Comparison of ENCODE assay signal across 26 cellular contexts in genomic region chr12:66929121-66929520, GRCh38.
A peak's percentile ranks its signal among the peaks of the same experiment; 100 is the strongest.
DNase-seq lines count a peak whose midpoint lies in the region; ATAC-seq and TF ChIP-seq lines count a peak whose summit lies in the region.
"Had no signal": no experiment of that assay in that cellular context is flagged by ENCODE, and none has a peak within 500 bp of the region (broad histone marks: within the 10 kb centered on the region; RNA-seq: fewer than 3 reads in every experiment).

No MANE protein-coding gene starts in this region.

- H3K4me2 ChIP-seq in mesendoderm (ENCODE audit: low read length): no peak overlapping the region

- H3K79me2 ChIP-seq in mesendoderm (ENCODE audit: control insufficient read depth, insufficient read depth, low read length): no peaks in the 10 kb centered on the region

- POLR2A ChIA-PET in activated CD8-positive, alpha-beta T cell treated with anti-CD3 and anti-CD28 coated beads, Interleukin-2, amount 10 ng/mL, durations not matched to agents 7 days and 5 days (lab: Charles Lee): no interaction called here

- peak; percentile 62 for DNase-seq in stimulated activated CD4-positive, alpha-beta T cell treated with anti-CD3 and anti-CD28 coated beads, Interleukin-1b, Interleukin-23, amount 100 ng/mL, for 48 hours
- no peak for DNase-seq in stimulated activated CD4-positive, alpha-beta T cell treated with anti-CD3 and anti-CD28 coated beads, Interleukin-12 subunit alpha, Interleukin-12 subunit beta, amount 100 ng/mL, for 4 hours
- peak; percentile 25 for DNase-seq in activated CD8-positive, alpha-beta T cell treated with anti-CD3 and anti-CD28 coated beads, Interleukin-2, amount 10 ng/mL, durations not matched to agents 7 days and 5 days
- DNase-seq in mesendoderm (no peak), SIG-M5 (lab: John Stamatoyannopoulos, UW) (no peak), LoVo (ENCODE audit: low spot score) (no peak), GM10266 (ENCODE audit: extremely low spot score) (no peak)
- DNase-seq: activated effector memory CD4-positive, alpha-beta T cell treated with Interleukin-2 at 50 U/mL for 16 hours; aorta; caudate nucleus; CD4-positive, CD25-positive, alpha-beta regulatory T cell; dermis blood vessel endothelial cell; DMS153; HCEC 1CT; mesenchymal stem cell; MM.1S; NCI-H1417 treated with DMSO at 0.1 percent for 48 hours; NCI-H510A treated with DMSO at 0.1 percent for 48 hours; pancreas; spleen had no signal

- no peak overlapping the region for H4K8ac ChIP-seq in mesendoderm (ENCODE audit: low read depth, low read length)

- no peak overlapping the region for H3K27ac Mint-ChIP-seq in activated CD8-positive, alpha-beta T cell treated with anti-CD3 and anti-CD28 coated beads, Interleukin-2, amount 10 ng/mL, durations not matched to agents 7 days and 5 days
- H3K27ac Mint-ChIP-seq: CD4-positive, CD25-positive, alpha-beta regulatory T cell; nephron; T-helper 2 cell treated with Interferon-gamma antibody and Interleukin-4, amounts not matched to agents 5 μg/mL and 100 μg/mL, for 36 hours had no signal

- H3K4me3 ChIP-seq in mesendoderm (ENCODE audit: low read length): no peak overlapping the region
- H3K4me3 ChIP-seq: K562, pancreas, right atrium auricular region, spleen, thoracic aorta had no signal

- H3K4ac ChIP-seq in mesendoderm (ENCODE audit: low read depth, low read length): no peak overlapping the region

- no peak overlapping the region for H2BK120ac ChIP-seq in mesendoderm (ENCODE audit: low read depth, low read length)

- H3K36me3 ChIP-seq in mesendoderm (ENCODE audit: control insufficient read depth, insufficient read depth, low read length): no peaks in the 10 kb centered on the region
- H3K36me3 ChIP-seq: pancreas, right atrium auricular region, spleen, thoracic aorta had no signal

- H3K4me1 ChIP-seq in mesendoderm (ENCODE audit: control insufficient read depth, low read depth, low read length): no peaks in the 10 kb centered on the region
- H3K4me1 ChIP-seq: pancreas, right atrium auricular region, spleen had no signal

- no peak overlapping the region for H4K5ac ChIP-seq in mesendoderm (ENCODE audit: low read length)

- H3K27me3 ChIP-seq in mesendoderm (ENCODE audit: insufficient read depth, low read length, poor library complexity): no peaks in the 10 kb centered on the region
- H3K27me3 ChIP-seq: pancreas, right atrium auricular region, spleen had no signal

- no peak overlapping the region for H3K4me3 Mint-ChIP-seq in activated CD8-positive, alpha-beta T cell treated with anti-CD3 and anti-CD28 coated beads, Interleukin-2, amount 10 ng/mL, durations not matched to agents 7 days and 5 days
- H3K4me3 Mint-ChIP-seq: CD4-positive, CD25-positive, alpha-beta regulatory T cell; nephron; T-helper 2 cell treated with Interferon-gamma antibody and Interleukin-4, amounts not matched to agents 5 μg/mL and 100 μg/mL, for 36 hours had no signal

- no peak overlapping the region for H3K18ac ChIP-seq in mesendoderm (ENCODE audit: low read length)

- no peak overlapping the region for H3K27ac ChIP-seq in mesendoderm (ENCODE audit: low read depth, low read length)
- H3K27ac ChIP-seq: pancreas, right atrium auricular region, spleen, thoracic aorta, VCaP had no signal

- H3K36me3 Mint-ChIP-seq in activated CD8-positive, alpha-beta T cell treated with anti-CD3 and anti-CD28 coated beads, Interleukin-2, amount 10 ng/mL, durations not matched to agents 7 days and 5 days (ENCODE audit: low read depth): no peaks in the 10 kb centered on the region
- H3K36me3 Mint-ChIP-seq: CD4-positive, CD25-positive, alpha-beta regulatory T cell had no signal

- no peak overlapping the region for H3K9ac ChIP-seq in mesendoderm (ENCODE audit: low read length)

- H3K27me3 Mint-ChIP-seq in activated CD8-positive, alpha-beta T cell treated with anti-CD3 and anti-CD28 coated beads, Interleukin-2, amount 10 ng/mL, durations not matched to agents 7 days and 5 days (ENCODE audit: low read depth): peaks cover 22% of the 10 kb centered on the region
- H3K27me3 Mint-ChIP-seq: CD4-positive, CD25-positive, alpha-beta regulatory T cell had no signal

- no peak for TF ChIP-seq CTCF in GM10266 (IDR thresholded peaks at IDR 0.05; ENCODE audit: control insufficient read depth, insufficient read depth, low read depth, missing control alignments)

- ATAC-seq in activated CD8-positive, alpha-beta T cell treated with anti-CD3 and anti-CD28 coated beads, Interleukin-2, amount 10 ng/mL, durations not matched to agents 7 days and 5 days: peak; percentile 79
- ATAC-seq: K562, pancreas had no signal

- no peak overlapping the region for H3K23ac ChIP-seq in mesendoderm (ENCODE audit: low read length)

- CTCF ChIA-PET in activated CD8-positive, alpha-beta T cell treated with anti-CD3 and anti-CD28 coated beads, Interleukin-2, amount 10 ng/mL, durations not matched to agents 7 days and 5 days (lab: Charles Lee): no interaction called here

- H3K56ac ChIP-seq in mesendoderm (ENCODE audit: low read length): peak overlapping the region; percentile 7

- H3K4me1 Mint-ChIP-seq in activated CD8-positive, alpha-beta T cell treated with anti-CD3 and anti-CD28 coated beads, Interleukin-2, amount 10 ng/mL, durations not matched to agents 7 days and 5 days (ENCODE audit: low read depth): peaks cover 13% of the 10 kb centered on the region
- H3K4me1 Mint-ChIP-seq: nephron had no signal

- H2BK15ac ChIP-seq in mesendoderm (replicated peaks; ENCODE audit: low read depth): no peak overlapping the region

- H2AK5ac ChIP-seq in mesendoderm (ENCODE audit: low read length): no peak overlapping the region

- H2BK5ac ChIP-seq in mesendoderm (ENCODE audit: low read length): no peak overlapping the region

- H3K79me1 ChIP-seq in mesendoderm (ENCODE audit: low read length): no peaks in the 10 kb centered on the region

- no peaks in the 10 kb centered on the region for H3K9me3 Mint-ChIP-seq in activated CD8-positive, alpha-beta T cell treated with anti-CD3 and anti-CD28 coated beads, Interleukin-2, amount 10 ng/mL, durations not matched to agents 7 days and 5 days (ENCODE audit: insufficient read depth)
- H3K9me3 Mint-ChIP-seq: nephron; T-helper 2 cell treated with Interferon-gamma antibody and Interleukin-4, amounts not matched to agents 5 μg/mL and 100 μg/mL, for 36 hours had no signal

Comparison
In these comparisons a context has a peak if more than half of its experiments do, and no peak if none do; other contexts are left out.
1. DNase-seq: peak in stimulated activated CD4-positive, alpha-beta T cell treated with anti-CD3 and anti-CD28 coated beads, Interleukin-1b, Interleukin-23, amount 100 ng/mL, for 48 hours (single experiment) and activated CD8-positive, alpha-beta T cell treated with anti-CD3 and anti-CD28 coated beads, Interleukin-2, amount 10 ng/mL, durations not matched to agents 7 days and 5 days (single experiment); none in stimulated activated CD4-positive, alpha-beta T cell treated with anti-CD3 and anti-CD28 coated beads, Interleukin-12 subunit alpha, Interleukin-12 subunit beta, amount 100 ng/mL, for 4 hours (single experiment), mesendoderm (single experiment), SIG-M5 (single experiment), LoVo (single experiment) and GM10266 (single experiment).